Comparison of ENCODE assay signal across 2 cellular contexts in genomic region chr15:52790166-52790708, GRCh38.
A peak's percentile ranks its signal among the peaks of the same experiment; 100 is the strongest.
TF ChIP-seq lines count a peak whose summit lies in the region.

TSS of gene ONECUT1 (minus strand) at chr15:52790336. CDS start at chr15:52789884, 452 bp downstream.

TF ChIP-seq in GM23338, 12 proteins besides CTCF, POLR2A, EP300 and RAD21 (continued from another document):
- TF ChIP-seq JUNB (IDR thresholded peaks at IDR 0.05; ENCODE audit: unreplicated experiment): no peak
- no peak for TF ChIP-seq ETS1 (IDR thresholded peaks at IDR 0.05)
- no peak for TF ChIP-seq CREB1 (CRISPR knock-in tag; IDR thresholded peaks at IDR 0.05; ENCODE audit: low read depth)
- no peak for TF ChIP-seq STAT1 (IDR thresholded peaks at IDR 0.05; ENCODE audit: unreplicated experiment)
- no peak for TF ChIP-seq ZNF462 (CRISPR knock-in tag; IDR thresholded peaks at IDR 0.05)
- no peak for TF ChIP-seq REST (IDR thresholded peaks at IDR 0.05; ENCODE audit: unreplicated experiment)
- no peak for TF ChIP-seq ZNF331 (CRISPR knock-in tag; IDR thresholded peaks at IDR 0.05; ENCODE audit: low read depth)
- no peak for TF ChIP-seq NANOG (IDR thresholded peaks at IDR 0.05; ENCODE audit: borderline replicate concordance)

TF ChIP-seq in HepG2, 621 proteins besides CTCF, POLR2A, EP300 and RAD21 (continued from another document and continues in another):
- 0 out of 2 replicates have a peak, but pooled peaks have one; percentile 34 for TF ChIP-seq ZBTB34 (CRISPR knock-in tag; IDR thresholded peaks at IDR 0.05)
- peak; percentile 54; the same call in 1 of the 2 replicates for TF ChIP-seq SAP130 (CRISPR knock-in tag; IDR thresholded peaks at IDR 0.05; ENCODE audit: low read depth)
- TF ChIP-seq MEF2D (CRISPR knock-in tag; IDR thresholded peaks at IDR 0.05): no peak
- no peak for TF ChIP-seq ZNF496 (CRISPR knock-in tag; IDR thresholded peaks at IDR 0.05; ENCODE audit: insufficient replicate concordance)
- no peak for TF ChIP-seq ONECUT2 (CRISPR knock-in tag; IDR thresholded peaks at IDR 0.05)
- no peak for TF ChIP-seq ADNP (CRISPR knock-in tag; IDR thresholded peaks at IDR 0.05)
- no peak for TF ChIP-seq ARID3A (IDR thresholded peaks at IDR 0.05; ENCODE audit: low read depth, low read length)
- TF ChIP-seq RFX1 (IDR thresholded peaks at IDR 0.05): no peak
- TF ChIP-seq, protein P1, sequence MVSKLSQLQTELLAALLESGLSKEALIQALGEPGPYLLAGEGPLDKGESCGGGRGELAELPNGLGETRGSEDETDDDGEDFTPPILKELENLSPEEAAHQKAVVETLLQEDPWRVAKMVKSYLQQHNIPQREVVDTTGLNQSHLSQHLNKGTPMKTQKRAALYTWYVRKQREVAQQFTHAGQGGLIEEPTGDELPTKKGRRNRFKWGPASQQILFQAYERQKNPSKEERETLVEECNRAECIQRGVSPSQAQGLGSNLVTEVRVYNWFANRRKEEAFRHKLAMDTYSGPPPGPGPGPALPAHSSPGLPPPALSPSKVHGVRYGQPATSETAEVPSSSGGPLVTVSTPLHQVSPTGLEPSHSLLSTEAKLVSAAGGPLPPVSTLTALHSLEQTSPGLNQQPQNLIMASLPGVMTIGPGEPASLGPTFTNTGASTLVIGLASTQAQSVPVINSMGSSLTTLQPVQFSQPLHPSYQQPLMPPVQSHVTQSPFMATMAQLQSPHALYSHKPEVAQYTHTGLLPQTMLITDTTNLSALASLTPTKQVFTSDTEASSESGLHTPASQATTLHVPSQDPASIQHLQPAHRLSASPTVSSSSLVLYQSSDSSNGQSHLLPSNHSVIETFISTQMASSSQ (IDR thresholded peaks at IDR 0.05; ENCODE audit: low read depth): no peak
- TF ChIP-seq, protein P1 (CRISPR knock-in tag; IDR thresholded peaks at IDR 0.05; ENCODE audit: borderline replicate concordance): peak; percentile 45; the same call in 1 of the 2 replicates
- TF ChIP-seq ZMYM3 (CRISPR knock-in tag; IDR thresholded peaks at IDR 0.05): no peak
- peak; percentile 42; the same call in 1 of the 2 replicates for TF ChIP-seq KAT8 (CRISPR knock-in tag; IDR thresholded peaks at IDR 0.05)
- TF ChIP-seq, protein P2, sequence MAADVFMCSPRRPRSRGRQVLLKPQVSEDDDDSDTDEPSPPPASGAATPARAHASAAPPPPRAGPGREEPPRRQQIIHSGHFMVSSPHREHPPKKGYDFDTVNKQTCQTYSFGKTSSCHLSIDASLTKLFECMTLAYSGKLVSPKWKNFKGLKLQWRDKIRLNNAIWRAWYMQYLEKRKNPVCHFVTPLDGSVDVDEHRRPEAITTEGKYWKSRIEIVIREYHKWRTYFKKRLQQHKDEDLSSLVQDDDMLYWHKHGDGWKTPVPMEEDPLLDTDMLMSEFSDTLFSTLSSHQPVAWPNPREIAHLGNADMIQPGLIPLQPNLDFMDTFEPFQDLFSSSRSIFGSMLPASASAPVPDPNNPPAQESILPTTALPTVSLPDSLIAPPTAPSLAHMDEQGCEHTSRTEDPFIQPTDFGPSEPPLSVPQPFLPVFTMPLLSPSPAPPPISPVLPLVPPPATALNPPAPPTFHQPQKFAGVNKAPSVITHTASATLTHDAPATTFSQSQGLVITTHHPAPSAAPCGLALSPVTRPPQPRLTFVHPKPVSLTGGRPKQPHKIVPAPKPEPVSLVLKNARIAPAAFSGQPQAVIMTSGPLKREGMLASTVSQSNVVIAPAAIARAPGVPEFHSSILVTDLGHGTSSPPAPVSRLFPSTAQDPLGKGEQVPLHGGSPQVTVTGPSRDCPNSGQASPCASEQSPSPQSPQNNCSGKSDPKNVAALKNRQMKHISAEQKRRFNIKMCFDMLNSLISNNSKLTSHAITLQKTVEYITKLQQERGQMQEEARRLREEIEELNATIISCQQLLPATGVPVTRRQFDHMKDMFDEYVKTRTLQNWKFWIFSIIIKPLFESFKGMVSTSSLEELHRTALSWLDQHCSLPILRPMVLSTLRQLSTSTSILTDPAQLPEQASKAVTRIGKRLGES (CRISPR knock-in tag; IDR thresholded peaks at IDR 0.05; ENCODE audit: borderline replicate concordance): peak; percentile 47; the same call in 1 of the 2 replicates
- no peak for TF ChIP-seq TRIM24 (CRISPR knock-in tag; IDR thresholded peaks at IDR 0.05)
- no peak for TF ChIP-seq ELF4 (CRISPR knock-in tag; IDR thresholded peaks at IDR 0.05; ENCODE audit: borderline replicate concordance)
- TF ChIP-seq, protein P3, sequence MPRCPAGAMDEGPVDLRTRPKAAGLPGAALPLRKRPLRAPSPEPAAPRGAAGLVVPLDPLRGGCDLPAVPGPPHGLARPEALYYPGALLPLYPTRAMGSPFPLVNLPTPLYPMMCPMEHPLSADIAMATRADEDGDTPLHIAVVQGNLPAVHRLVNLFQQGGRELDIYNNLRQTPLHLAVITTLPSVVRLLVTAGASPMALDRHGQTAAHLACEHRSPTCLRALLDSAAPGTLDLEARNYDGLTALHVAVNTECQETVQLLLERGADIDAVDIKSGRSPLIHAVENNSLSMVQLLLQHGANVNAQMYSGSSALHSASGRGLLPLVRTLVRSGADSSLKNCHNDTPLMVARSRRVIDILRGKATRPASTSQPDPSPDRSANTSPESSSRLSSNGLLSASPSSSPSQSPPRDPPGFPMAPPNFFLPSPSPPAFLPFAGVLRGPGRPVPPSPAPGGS (CRISPR knock-in tag; IDR thresholded peaks at IDR 0.05): peak; percentile 60
- TF ChIP-seq, protein P4, sequence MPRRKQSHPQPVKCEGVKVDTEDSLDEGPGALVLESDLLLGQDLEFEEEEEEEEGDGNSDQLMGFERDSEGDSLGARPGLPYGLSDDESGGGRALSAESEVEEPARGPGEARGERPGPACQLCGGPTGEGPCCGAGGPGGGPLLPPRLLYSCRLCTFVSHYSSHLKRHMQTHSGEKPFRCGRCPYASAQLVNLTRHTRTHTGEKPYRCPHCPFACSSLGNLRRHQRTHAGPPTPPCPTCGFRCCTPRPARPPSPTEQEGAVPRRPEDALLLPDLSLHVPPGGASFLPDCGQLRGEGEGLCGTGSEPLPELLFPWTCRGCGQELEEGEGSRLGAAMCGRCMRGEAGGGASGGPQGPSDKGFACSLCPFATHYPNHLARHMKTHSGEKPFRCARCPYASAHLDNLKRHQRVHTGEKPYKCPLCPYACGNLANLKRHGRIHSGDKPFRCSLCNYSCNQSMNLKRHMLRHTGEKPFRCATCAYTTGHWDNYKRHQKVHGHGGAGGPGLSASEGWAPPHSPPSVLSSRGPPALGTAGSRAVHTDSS (CRISPR knock-in tag; conservative IDR thresholded peaks at IDR 0.05): no peak
- no peak for TF ChIP-seq ATF6 (CRISPR knock-in tag; conservative IDR thresholded peaks at IDR 0.05)
- TF ChIP-seq, protein P5, sequence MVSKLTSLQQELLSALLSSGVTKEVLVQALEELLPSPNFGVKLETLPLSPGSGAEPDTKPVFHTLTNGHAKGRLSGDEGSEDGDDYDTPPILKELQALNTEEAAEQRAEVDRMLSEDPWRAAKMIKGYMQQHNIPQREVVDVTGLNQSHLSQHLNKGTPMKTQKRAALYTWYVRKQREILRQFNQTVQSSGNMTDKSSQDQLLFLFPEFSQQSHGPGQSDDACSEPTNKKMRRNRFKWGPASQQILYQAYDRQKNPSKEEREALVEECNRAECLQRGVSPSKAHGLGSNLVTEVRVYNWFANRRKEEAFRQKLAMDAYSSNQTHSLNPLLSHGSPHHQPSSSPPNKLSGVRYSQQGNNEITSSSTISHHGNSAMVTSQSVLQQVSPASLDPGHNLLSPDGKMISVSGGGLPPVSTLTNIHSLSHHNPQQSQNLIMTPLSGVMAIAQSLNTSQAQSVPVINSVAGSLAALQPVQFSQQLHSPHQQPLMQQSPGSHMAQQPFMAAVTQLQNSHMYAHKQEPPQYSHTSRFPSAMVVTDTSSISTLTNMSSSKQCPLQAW (CRISPR knock-in tag; IDR thresholded peaks at IDR 0.05): peak; percentile 32; the same call in 1 of the 2 replicates
- TF ChIP-seq POLR2AphosphoS2 (IDR thresholded peaks at IDR 0.05; ENCODE audit: low read depth, low read length): no peak
- peak; percentile 49; the same call in 1 of the 2 replicates for TF ChIP-seq HOXA3 (CRISPR knock-in tag; IDR thresholded peaks at IDR 0.05)
- TF ChIP-seq ZMYM2 (CRISPR knock-in tag; IDR thresholded peaks at IDR 0.05): no peak
- TF ChIP-seq THAP11 (CRISPR knock-in tag; IDR thresholded peaks at IDR 0.05): 0 out of 2 replicates have a peak, but pooled peaks have one; percentile 40
- peak; percentile 71 for TF ChIP-seq PHF8 (CRISPR knock-in tag; IDR thresholded peaks at IDR 0.05)
- TF ChIP-seq ZNF574 (CRISPR knock-in tag; IDR thresholded peaks at IDR 0.05): peak; percentile 62; the same call in 1 of the 2 replicates
- no peak for TF ChIP-seq ZNF652 (CRISPR knock-in tag; IDR thresholded peaks at IDR 0.05; ENCODE audit: borderline replicate concordance, low read depth)
- TF ChIP-seq SIN3B (IDR thresholded peaks at IDR 0.05; ENCODE audit: low read length): no peak
- TF ChIP-seq, protein P6, sequence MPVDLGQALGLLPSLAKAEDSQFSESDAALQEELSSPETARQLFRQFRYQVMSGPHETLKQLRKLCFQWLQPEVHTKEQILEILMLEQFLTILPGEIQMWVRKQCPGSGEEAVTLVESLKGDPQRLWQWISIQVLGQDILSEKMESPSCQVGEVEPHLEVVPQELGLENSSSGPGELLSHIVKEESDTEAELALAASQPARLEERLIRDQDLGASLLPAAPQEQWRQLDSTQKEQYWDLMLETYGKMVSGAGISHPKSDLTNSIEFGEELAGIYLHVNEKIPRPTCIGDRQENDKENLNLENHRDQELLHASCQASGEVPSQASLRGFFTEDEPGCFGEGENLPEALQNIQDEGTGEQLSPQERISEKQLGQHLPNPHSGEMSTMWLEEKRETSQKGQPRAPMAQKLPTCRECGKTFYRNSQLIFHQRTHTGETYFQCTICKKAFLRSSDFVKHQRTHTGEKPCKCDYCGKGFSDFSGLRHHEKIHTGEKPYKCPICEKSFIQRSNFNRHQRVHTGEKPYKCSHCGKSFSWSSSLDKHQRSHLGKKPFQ (CRISPR knock-in tag; IDR thresholded peaks at IDR 0.05; ENCODE audit: insufficient replicate concordance): peak; percentile 59
